In genomic region chr1:144551543-144552424, GRCh38 we compare ENCODE assay signal across 8 cellular contexts. TPM values are rescaled to one million over a fixed set of nuclear protein-coding genes. Genes with fewer than 3 reads are reported as not detected.
DNase-seq lines count a peak whose midpoint lies in the region; ATAC-seq and TF ChIP-seq lines count a peak whose summit lies in the region.

No MANE protein-coding gene starts in this region.

- H3K4me3 ChIP-seq in gastrocnemius medialis, result peak overlapping the region; percentile 54 to 71 (median 68)

- no peaks in the 10 kb centered on the region for H3K36me3 Mint-ChIP-seq in brain

- no peaks in the 10 kb centered on the region for H3K36me3 ChIP-seq in gastrocnemius medialis

- H3K27me3 Mint-ChIP-seq in brain, result no peaks in the 10 kb centered on the region

- H3K4me1 Mint-ChIP-seq in brain, result peaks cover 29% of the 10 kb centered on the region

- ATAC-seq in GM21526 (IDR thresholded peaks at IDR 0.05; ENCODE audit: low FRiP score, unreplicated experiment) (peak; percentile 62), gastrocnemius medialis (peak; percentile 89 to 92)

- DNase-seq in COLO668 (lab: John Stamatoyannopoulos, UW; ENCODE audit: unreplicated experiment) (peak; percentile 63), M059J (ENCODE audit: low read depth) (peak; percentile 93), T-helper 9 cell (peak; percentile 59), iPS DF 4.7 (ENCODE audit: extremely low read depth, low spot score) (peak; percentile 80), gastrocnemius medialis (peak; percentile 67 to 93), 8988T (no peak)

- intact Hi-C loops in gastrocnemius medialis (cut with DNase I; ENCODE audit: low total_unique reads), result no loop called here

- H3K4me3 Mint-ChIP-seq in brain, result peak overlapping the region; percentile 85 to 91 (median 87)

- no peaks in the 10 kb centered on the region for H3K9me3 Mint-ChIP-seq in brain

- H3K9me3 ChIP-seq in gastrocnemius medialis, result no peaks in the 10 kb centered on the region

- in situ Hi-C loops in gastrocnemius medialis (cut with MboI; ENCODE audit: low sequenced_read_pairs in 4 of 4), result no loop called here

- peak; percentile 79 to 88 for TF ChIP-seq POLR2A in gastrocnemius medialis (IDR thresholded peaks at IDR 0.05)

- no peaks in the 10 kb centered on the region for H3K27me3 ChIP-seq in gastrocnemius medialis

- TF ChIP-seq CTCF in brain (conservative IDR thresholded peaks at IDR 0.05) (no peak), gastrocnemius medialis (IDR thresholded peaks at IDR 0.05 in 4 of 5, conservative IDR thresholded peaks at IDR 0.05 in 1 of 5) (no peak)

- H3K4me1 ChIP-seq in gastrocnemius medialis, result peaks cover 0 to 16% of the 10 kb centered on the region in 2 donors

- H3K27ac Mint-ChIP-seq in brain, result peak overlapping the region; percentile 95 to 100 (median 100)

- peak overlapping the region; percentile 84 to 98 (median 90) for H3K27ac ChIP-seq in gastrocnemius medialis

RNA-seq across cellular contexts. Expression of gene PPIAL4F, which starts 40.9 kb away (rescaled TPM):
- total RNA-seq in M059J (2014; rRNA removed; shearing (Covaris generic)), result not detected in 2 replicates
- polyA plus RNA-seq in brain (ENCODE audit: insufficient read depth, low read depth, low replicate concordance), result not detected
- not detected for total RNA-seq in gastrocnemius medialis
